15 cellular contexts compared by ENCODE assay signal in the genomic region with DNA sequence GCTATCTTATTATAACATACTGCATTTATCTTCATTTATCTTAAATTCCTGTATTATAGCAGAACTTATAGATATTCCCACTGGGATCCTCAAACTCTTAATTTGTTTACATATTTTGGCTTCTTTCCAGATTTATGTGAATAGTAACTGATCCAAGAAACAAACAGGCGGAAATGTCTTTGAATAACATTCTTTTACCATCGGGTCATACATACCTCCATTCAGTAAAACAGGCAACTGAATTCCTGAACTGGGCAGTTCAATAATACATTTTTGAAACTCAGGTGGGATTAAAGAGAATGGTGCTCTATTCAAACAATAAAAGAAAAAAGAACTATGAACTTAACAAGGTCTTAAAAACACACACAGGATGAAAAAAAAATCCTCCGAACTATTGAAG.
A peak's percentile ranks its signal among the peaks of the same experiment; 100 is the strongest.
DNase-seq lines count a peak whose midpoint lies in the region; ATAC-seq and TF ChIP-seq lines count a peak whose summit lies in the region.
"Had no signal": no experiment of that assay in that cellular context is flagged by ENCODE, and none has a peak within 500 bp of the region (broad histone marks: within the 10 kb centered on the region; RNA-seq: fewer than 3 reads in every experiment).

No MANE protein-coding gene starts in this region.

- no peaks in the 10 kb centered on the region for H3K79me2 ChIP-seq in ACC112 (ENCODE audit: control insufficient read depth, insufficient read depth, low read length, unreplicated experiment)

- no peak for TF ChIP-seq CTCF in astrocyte of the spinal cord (IDR thresholded peaks at IDR 0.05; ENCODE audit: low read depth, low read length)
- no peak for TF ChIP-seq CTCF in sigmoid colon (IDR thresholded peaks at IDR 0.05)
- TF ChIP-seq CTCF in gastroesophageal sphincter (IDR thresholded peaks at IDR 0.05), result no peak

- no peak for ATAC-seq in gastroesophageal sphincter
- no peak for ATAC-seq in HG03460 (IDR thresholded peaks at IDR 0.05; ENCODE audit: unreplicated experiment)

- TF ChIP-seq POLR2A in sigmoid colon (IDR thresholded peaks at IDR 0.05), result no peak
- no peak for TF ChIP-seq POLR2A in gastroesophageal sphincter (IDR thresholded peaks at IDR 0.05)

- intact Hi-C loops in sigmoid colon (cut with DNase I), result no loop called here

- H3K9me3 ChIP-seq in sigmoid colon (no peaks in the 10 kb centered on the region), gastroesophageal sphincter (no peaks in the 10 kb centered on the region)
- H3K9me3 ChIP-seq: pancreas had no signal

- no peak overlapping the region for H2AFZ ChIP-seq in ACC112 (ENCODE audit: low read length, unreplicated experiment)

- no peak for TF ChIP-seq RAD21 in Ishikawa (IDR thresholded peaks at IDR 0.05; ENCODE audit: low read depth)

- H3K36me3 ChIP-seq in ACC112 (ENCODE audit: insufficient read depth, low read length), result no peaks in the 10 kb centered on the region
- H3K36me3 ChIP-seq in sigmoid colon, result no peaks in the 10 kb centered on the region
- no peaks in the 10 kb centered on the region for H3K36me3 ChIP-seq in gastroesophageal sphincter
- H3K36me3 ChIP-seq: pancreas had no signal

- H3K27me3 ChIP-seq in ACC112 (ENCODE audit: insufficient read depth, low read length), result no peaks in the 10 kb centered on the region
- no peaks in the 10 kb centered on the region for H3K27me3 ChIP-seq in sigmoid colon
- H3K27me3 ChIP-seq in gastroesophageal sphincter, result no peaks in the 10 kb centered on the region
- H3K27me3 ChIP-seq: pancreas had no signal

- in situ Hi-C loops in astrocyte of the spinal cord (cut with HindIII; ENCODE audit: low sequenced_read_pairs), result no loop called here

- WGBS in sigmoid colon, 2 donors, result 9 to 45% methylated on average over 3 of the region's 3 CpGs
- WGBS in gastroesophageal sphincter (ENCODE audit: low coverage in 1 of 2), 2 donors, result 31 to 62% methylated on average over 3 of the region's 3 CpGs

- H3K27ac ChIP-seq in ACC112 (ENCODE audit: low read depth, low read length) (no peak overlapping the region; the same call in 1 of the 2 replicates), sigmoid colon (no peak overlapping the region), gastroesophageal sphincter (no peak overlapping the region)
- H3K27ac ChIP-seq: pancreas had no signal

- peak overlapping the region; percentile 16; the same call in 1 of the 2 replicates for H3K4me3 ChIP-seq in ACC112 (ENCODE audit: low read depth, low read length)
- H3K4me3 ChIP-seq in astrocyte of the spinal cord (ENCODE audit: low read depth, low read length), result no peak overlapping the region
- H3K4me3 ChIP-seq in sigmoid colon, result no peak overlapping the region
- no peak overlapping the region for H3K4me3 ChIP-seq in gastroesophageal sphincter
- H3K4me3 ChIP-seq: pancreas had no signal

- DNase-seq in astrocyte of the spinal cord (ENCODE audit: low read depth, low spot score) (peak; percentile 29), left kidney (ENCODE audit: low read depth, low spot score) (peak; percentile 28), sigmoid colon (no peak), NCI-H510A treated with DMSO at 0.1 percent for 48 hours (lab: John Stamatoyannopoulos, UW) (no peak)
- DNase-seq: activated CD4-positive, alpha-beta T cell treated with anti-CD3 and anti-CD28 coated beads, Interleukin-2, amount 10 ng/mL, durations not matched to agents 7 days and 5 days; anterior cingulate cortex; effector CD8-positive, alpha-beta T cell; NCI-H526; pancreas; RPMI8226; T1000 had no signal

- TF ChIP-seq EP300 in Ishikawa (IDR thresholded peaks at IDR 0.05; ENCODE audit: borderline replicate concordance) (peak; percentile 85), sigmoid colon (IDR thresholded peaks at IDR 0.05) (no peak), gastroesophageal sphincter (IDR thresholded peaks at IDR 0.05) (no peak)

- H3K4me1 ChIP-seq in ACC112 (ENCODE audit: control insufficient read depth, insufficient read depth, low read length, unreplicated experiment), result peaks cover 25% of the 10 kb centered on the region
- H3K4me1 ChIP-seq in sigmoid colon, result no peaks in the 10 kb centered on the region
- H3K4me1 ChIP-seq in gastroesophageal sphincter, result no peaks in the 10 kb centered on the region

TF ChIP-seq in Ishikawa, 13 proteins besides CTCF, POLR2A, EP300 and RAD21:
- peak; percentile 94 for TF ChIP-seq NFIC (IDR thresholded peaks at IDR 0.05)
- peak; percentile 75 for TF ChIP-seq TCF12 (IDR thresholded peaks at IDR 0.05; ENCODE audit: low read depth)
- TF ChIP-seq TEAD4 (IDR thresholded peaks at IDR 0.05), result peak; percentile 93
- peak; percentile 89 for TF ChIP-seq FOXM1 (IDR thresholded peaks at IDR 0.05; ENCODE audit: borderline replicate concordance, low read depth)
- TF ChIP-seq, protein P1, sequence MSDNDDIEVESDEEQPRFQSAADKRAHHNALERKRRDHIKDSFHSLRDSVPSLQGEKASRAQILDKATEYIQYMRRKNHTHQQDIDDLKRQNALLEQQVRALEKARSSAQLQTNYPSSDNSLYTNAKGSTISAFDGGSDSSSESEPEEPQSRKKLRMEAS (IDR thresholded peaks at IDR 0.05), result no peak
- TF ChIP-seq, protein P2, sequence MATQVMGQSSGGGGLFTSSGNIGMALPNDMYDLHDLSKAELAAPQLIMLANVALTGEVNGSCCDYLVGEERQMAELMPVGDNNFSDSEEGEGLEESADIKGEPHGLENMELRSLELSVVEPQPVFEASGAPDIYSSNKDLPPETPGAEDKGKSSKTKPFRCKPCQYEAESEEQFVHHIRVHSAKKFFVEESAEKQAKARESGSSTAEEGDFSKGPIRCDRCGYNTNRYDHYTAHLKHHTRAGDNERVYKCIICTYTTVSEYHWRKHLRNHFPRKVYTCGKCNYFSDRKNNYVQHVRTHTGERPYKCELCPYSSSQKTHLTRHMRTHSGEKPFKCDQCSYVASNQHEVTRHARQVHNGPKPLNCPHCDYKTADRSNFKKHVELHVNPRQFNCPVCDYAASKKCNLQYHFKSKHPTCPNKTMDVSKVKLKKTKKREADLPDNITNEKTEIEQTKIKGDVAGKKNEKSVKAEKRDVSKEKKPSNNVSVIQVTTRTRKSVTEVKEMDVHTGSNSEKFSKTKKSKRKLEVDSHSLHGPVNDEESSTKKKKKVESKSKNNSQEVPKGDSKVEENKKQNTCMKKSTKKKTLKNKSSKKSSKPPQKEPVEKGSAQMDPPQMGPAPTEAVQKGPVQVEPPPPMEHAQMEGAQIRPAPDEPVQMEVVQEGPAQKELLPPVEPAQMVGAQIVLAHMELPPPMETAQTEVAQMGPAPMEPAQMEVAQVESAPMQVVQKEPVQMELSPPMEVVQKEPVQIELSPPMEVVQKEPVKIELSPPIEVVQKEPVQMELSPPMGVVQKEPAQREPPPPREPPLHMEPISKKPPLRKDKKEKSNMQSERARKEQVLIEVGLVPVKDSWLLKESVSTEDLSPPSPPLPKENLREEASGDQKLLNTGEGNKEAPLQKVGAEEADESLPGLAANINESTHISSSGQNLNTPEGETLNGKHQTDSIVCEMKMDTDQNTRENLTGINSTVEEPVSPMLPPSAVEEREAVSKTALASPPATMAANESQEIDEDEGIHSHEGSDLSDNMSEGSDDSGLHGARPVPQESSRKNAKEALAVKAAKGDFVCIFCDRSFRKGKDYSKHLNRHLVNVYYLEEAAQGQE (IDR thresholded peaks at IDR 0.05; ENCODE audit: low read depth), result no peak
- 0 out of 2 replicates have a peak, but pooled peaks have one; percentile 22 for TF ChIP-seq CEBPB (IDR thresholded peaks at IDR 0.05)

Comparison
In these comparisons a context has a peak if more than half of its experiments do, and no peak if none do; other contexts are left out.
1. DNase-seq: peak in astrocyte of the spinal cord (single experiment) and left kidney (single experiment); none in sigmoid colon (single experiment) and NCI-H510A treated with DMSO at 0.1 percent for 48 hours (single experiment).